ENCODE assay signal across 8 cellular contexts in genomic region chr2:218260742-218261423, GRCh38. TPM values are rescaled to one million over a fixed set of nuclear protein-coding genes. Genes with fewer than 3 reads are reported as not detected.
DNase-seq lines count a peak whose midpoint lies in the region; ATAC-seq and TF ChIP-seq lines count a peak whose summit lies in the region.
"Had no signal": no experiment of that assay in that cellular context is flagged by ENCODE, and none has a peak within 500 bp of the region (broad histone marks: within the 10 kb centered on the region; RNA-seq: fewer than 3 reads in every experiment).

Gene GPBAR1, plus strand, starts transcription at chr2:218261015. Its CDS starts 1,710 bp downstream, at chr2:218262725.

- H3K4me1 ChIP-seq in HUES6 (ENCODE audit: control insufficient read depth, insufficient read depth, low read length) = peaks cover 33% of the 10 kb centered on the region

- H3K27me3 Mint-ChIP-seq in activated CD8-positive, alpha-beta T cell treated with anti-CD3 and anti-CD28 coated beads for 36 hours = no peaks in the 10 kb centered on the region

- H3K4me1 Mint-ChIP-seq in activated CD8-positive, alpha-beta T cell treated with anti-CD3 and anti-CD28 coated beads for 36 hours (ENCODE audit: low read depth) = peaks cover 29% of the 10 kb centered on the region
- H3K4me1 Mint-ChIP-seq in stimulated activated effector memory CD8-positive, alpha-beta T cell treated with anti-CD3 and anti-CD28 coated beads, Interleukin-12 subunit alpha, Interleukin-12 subunit beta, amount 100 ng/mL, for 72 hours = peaks cover 41% of the 10 kb centered on the region

- H3K27me3 ChIP-seq in HUES6 (ENCODE audit: control insufficient read depth, insufficient read depth, low read length) = no peaks in the 10 kb centered on the region
- H3K27me3 ChIP-seq: SJSA1 had no signal

- POLR2A ChIA-PET in activated CD8-positive, alpha-beta T cell treated with anti-CD3 and anti-CD28 coated beads for 36 hours (lab: Charles Lee) = interaction anchor here (0.5 to 4.7 kb wide), 5 partner anchors 9 to 26 kb away, joined by 3 to 15 read pairs (median 3); partner anchors contain the start of genes AAMP and PNKD

- H3K27ac Mint-ChIP-seq in activated CD8-positive, alpha-beta T cell treated with anti-CD3 and anti-CD28 coated beads for 36 hours = peak within 1 kb of the TSS; percentile 20
- peak within 1 kb of the TSS; percentile 53 for H3K27ac Mint-ChIP-seq in stimulated activated effector memory CD8-positive, alpha-beta T cell treated with anti-CD3 and anti-CD28 coated beads, Interleukin-12 subunit alpha, Interleukin-12 subunit beta, amount 100 ng/mL, for 72 hours

- H3K4me3 ChIP-seq in HUES6 (ENCODE audit: low read depth, low read length) = no peak within 1 kb of the TSS
- H3K4me3 ChIP-seq: SJSA1 had no signal

- no peaks in the 10 kb centered on the region for H3K9me3 ChIP-seq in HUES6 (ENCODE audit: control insufficient read depth, insufficient read depth, low read depth, low read length)
- H3K9me3 ChIP-seq: SJSA1 had no signal

- no peak for DNase-seq in activated CD8-positive, alpha-beta T cell treated with anti-CD3 and anti-CD28 coated beads for 36 hours
- DNase-seq in left colon (peak; percentile 54 to 60), globus pallidus (ENCODE audit: low spot score) (no peak)
- DNase-seq in stimulated activated effector memory CD8-positive, alpha-beta T cell treated with anti-CD3 and anti-CD28 coated beads, Interleukin-12 subunit alpha, Interleukin-12 subunit beta, amount 100 ng/mL, for 72 hours (ENCODE audit: low spot score in 2 of 2) = no peak

- H3K36me3 ChIP-seq in HUES6 (ENCODE audit: control insufficient read depth, insufficient read depth, low read length) = peaks cover 33% of the 10 kb centered on the region

- ATAC-seq in activated CD8-positive, alpha-beta T cell treated with anti-CD3 and anti-CD28 coated beads for 36 hours = no peak
- ATAC-seq in left colon (peak; percentile 4), HG02973 (IDR thresholded peaks at IDR 0.05; ENCODE audit: unreplicated experiment) (no peak), GM18520 (IDR thresholded peaks at IDR 0.05; ENCODE audit: unreplicated experiment) (no peak)
- ATAC-seq in stimulated activated effector memory CD8-positive, alpha-beta T cell treated with anti-CD3 and anti-CD28 coated beads, Interleukin-12 subunit alpha, Interleukin-12 subunit beta, amount 100 ng/mL, for 72 hours = no peak

- intact Hi-C loops in activated CD8-positive, alpha-beta T cell treated with anti-CD3 and anti-CD28 coated beads for 36 hours (cut with micrococcal nuclease) = no loop called here
- intact Hi-C loops in left colon (cut with DNase I, micrococcal nuclease) = loop anchor here in 1 of 2 donors (5.0 kb wide), 1 partner anchor 44 kb away; the partner anchor contains the start of gene ARPC2

- no peaks in the 10 kb centered on the region for H3K9me3 Mint-ChIP-seq in activated CD8-positive, alpha-beta T cell treated with anti-CD3 and anti-CD28 coated beads for 36 hours
- no peaks in the 10 kb centered on the region for H3K9me3 Mint-ChIP-seq in stimulated activated effector memory CD8-positive, alpha-beta T cell treated with anti-CD3 and anti-CD28 coated beads, Interleukin-12 subunit alpha, Interleukin-12 subunit beta, amount 100 ng/mL, for 72 hours

- CTCF ChIA-PET in activated CD8-positive, alpha-beta T cell treated with anti-CD3 and anti-CD28 coated beads for 36 hours (lab: Charles Lee) = interaction anchor here (1.6 to 3.7 kb wide), 2 partner anchors 9 to 73 kb away, joined by 5 to 27 read pairs; partner anchors contain the start of genes AAMP and PNKD

- TF ChIP-seq CTCF in activated CD8-positive, alpha-beta T cell treated with anti-CD3 and anti-CD28 coated beads for 36 hours (IDR thresholded peaks at IDR 0.05) = no peak

- H3K27ac ChIP-seq in HUES6 (ENCODE audit: low read depth, low read length) = peak within 1 kb of the TSS; percentile 37; the same call in 1 of the 2 replicates

- H3K4me3 Mint-ChIP-seq in activated CD8-positive, alpha-beta T cell treated with anti-CD3 and anti-CD28 coated beads for 36 hours = no peak within 1 kb of the TSS
- H3K4me3 Mint-ChIP-seq in stimulated activated effector memory CD8-positive, alpha-beta T cell treated with anti-CD3 and anti-CD28 coated beads, Interleukin-12 subunit alpha, Interleukin-12 subunit beta, amount 100 ng/mL, for 72 hours = no peak within 1 kb of the TSS

- peak within 1 kb of the TSS; percentile 41 for H3K9ac ChIP-seq in HUES6 (ENCODE audit: low read length)

- peaks cover 10% of the 10 kb centered on the region for H3K36me3 Mint-ChIP-seq in activated CD8-positive, alpha-beta T cell treated with anti-CD3 and anti-CD28 coated beads for 36 hours (ENCODE audit: low read depth)
- peaks cover 71% of the 10 kb centered on the region for H3K36me3 Mint-ChIP-seq in stimulated activated effector memory CD8-positive, alpha-beta T cell treated with anti-CD3 and anti-CD28 coated beads, Interleukin-12 subunit alpha, Interleukin-12 subunit beta, amount 100 ng/mL, for 72 hours

RNA-seq across cellular contexts. Expression of gene GPBAR1, which starts in this region (rescaled TPM):
- under 1 TPM; 0.16 to 0.45 TPM for total RNA-seq in activated CD8-positive, alpha-beta T cell treated with anti-CD3 and anti-CD28 coated beads for 36 hours
- total RNA-seq in left colon = 1 to 10 TPM; 1.8 to 3.0 TPM

Comparison
In these comparisons a context has a peak if more than half of its experiments do, and no peak if none do; other contexts are left out.
1. DNase-seq: peak in left colon (2 of 2); none in activated CD8-positive, alpha-beta T cell treated with anti-CD3 and anti-CD28 coated beads for 36 hours (single experiment), stimulated activated effector memory CD8-positive, alpha-beta T cell treated with anti-CD3 and anti-CD28 coated beads, Interleukin-12 subunit alpha, Interleukin-12 subunit beta, amount 100 ng/mL, for 72 hours (0 of 2) and globus pallidus (single experiment).